8 cellular contexts compared by ENCODE assay signal in the genomic region with DNA sequence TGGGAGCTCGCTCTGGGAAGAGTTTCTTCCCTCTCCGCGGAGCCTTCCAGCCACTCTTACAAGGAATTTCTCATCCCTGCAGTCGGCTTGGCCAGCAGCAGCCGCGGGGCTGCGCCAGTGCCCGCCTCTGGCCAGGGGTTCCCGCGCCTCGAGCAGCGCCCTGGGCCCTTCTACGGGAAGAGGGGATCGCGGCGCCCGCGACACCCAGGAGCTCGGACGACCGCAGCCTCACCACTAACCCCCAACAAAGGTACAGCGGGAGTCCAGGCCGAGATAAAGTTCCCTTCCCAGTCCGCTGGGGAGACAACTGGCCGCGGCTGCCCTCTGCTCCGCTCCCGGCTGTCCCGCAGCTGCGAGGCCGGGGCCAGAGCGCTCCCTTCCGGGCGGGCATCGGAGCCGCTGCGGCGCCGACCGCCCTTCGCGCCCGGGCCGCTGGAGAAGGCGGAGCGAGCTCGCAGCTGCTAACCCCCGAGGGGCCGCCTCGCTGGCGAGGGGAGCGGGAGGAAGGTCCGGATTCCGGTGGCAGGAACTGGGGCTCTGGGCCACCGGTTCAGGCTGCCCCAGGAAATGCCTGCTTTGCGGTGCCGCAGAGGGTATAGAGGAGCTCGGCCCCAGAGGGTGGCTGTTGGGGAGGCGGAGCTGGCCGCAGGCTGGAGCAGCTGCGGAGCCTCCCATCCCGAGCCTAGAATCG. TPM values are rescaled to one million over a fixed set of nuclear protein-coding genes. Genes with fewer than 3 reads are reported as not detected.
DNase-seq lines count a peak whose midpoint lies in the region; ATAC-seq and TF ChIP-seq lines count a peak whose summit lies in the region.

No MANE protein-coding gene starts in this region.

- H3K4me3 ChIP-seq in LNCaP clone FGC (ENCODE audit: low read depth, low read length) (peak overlapping the region; percentile 43), adipocyte (ENCODE audit: low read length) (peak overlapping the region; percentile 95), dorsolateral prefrontal cortex (peak overlapping the region in 23 of 59 donors; percentile 1 to 44 (median 21))

- no peak for DNase-seq in CD14-positive monocyte (ENCODE audit: low spot score)
- no peak for DNase-seq in LNCaP clone FGC (ENCODE audit: low read depth)
- peak; percentile 75 for DNase-seq in adipocyte (ENCODE audit: low read depth)
- peak; percentile 88 for DNase-seq in islet precursor cell
- DNase-seq in stimulated activated naive CD4-positive, alpha-beta T cell treated with Interleukin-2 at 50 U/mL for 16 hours (lab: John Stamatoyannopoulos, UW) = peak; percentile 12
- DNase-seq in dorsolateral prefrontal cortex = no peak

- H3K9me3 Mint-ChIP-seq in CD14-positive monocyte = peaks cover 0 to 36% (median 26%) of the 10 kb centered on the region in 7 donors

- no peak overlapping the region for H3K27ac Mint-ChIP-seq in CD14-positive monocyte

- peaks cover 76 to 88% (median 76%) of the 10 kb centered on the region in 3 donors for H3K27me3 Mint-ChIP-seq in CD14-positive monocyte (ENCODE audit: low read depth in 3 of 3)

- H3K27me3 ChIP-seq in adipocyte (replicated peaks; ENCODE audit: control insufficient read depth, insufficient read depth, low read length) (peaks cover 7% of the 10 kb centered on the region), dorsolateral prefrontal cortex (peaks cover 17 to 99% (median 90%) of the 10 kb centered on the region in 45 donors)

- intact Hi-C loops in CD14-positive monocyte (cut with micrococcal nuclease) = loop anchor here (10.0 kb wide), 2 partner anchors 363 to 627 kb away; no protein-coding TSS in a partner anchor
- intact Hi-C loops in dorsolateral prefrontal cortex (cut with DNase I) = no loop called here

- no peak for ATAC-seq in HG03039 (IDR thresholded peaks at IDR 0.05; ENCODE audit: unreplicated experiment)
- no peak for ATAC-seq in HG02970 (IDR thresholded peaks at IDR 0.05; ENCODE audit: low FRiP score, unreplicated experiment)

- peaks cover 24% of the 10 kb centered on the region for H3K4me1 ChIP-seq in adipocyte (ENCODE audit: control insufficient read depth, insufficient read depth, low read length)

- H3K27ac ChIP-seq in dorsolateral prefrontal cortex = no peak overlapping the region

- H3K9ac ChIP-seq in adipocyte (ENCODE audit: low read length) = peak overlapping the region; percentile 85

- peaks cover 7 to 14% of the 10 kb centered on the region in 2 donors for H3K36me3 Mint-ChIP-seq in CD14-positive monocyte

- H3K9me3 ChIP-seq in adipocyte (ENCODE audit: control insufficient read depth, low read length) = no peaks in the 10 kb centered on the region

- peak overlapping the region; percentile 24 to 95 for H3K4me3 Mint-ChIP-seq in CD14-positive monocyte

- TF ChIP-seq CTCF in CD14-positive monocyte (IDR thresholded peaks at IDR 0.05) = peak; percentile 30
- TF ChIP-seq CTCF in LNCaP clone FGC (IDR thresholded peaks at IDR 0.05; ENCODE audit: control insufficient read depth, extremely low read depth, insufficient read depth) = peak; percentile 59
- no peak for TF ChIP-seq CTCF in dorsolateral prefrontal cortex (IDR thresholded peaks at IDR 0.05 in 54 of 56, conservative IDR thresholded peaks at IDR 0.05 in 2 of 56; ENCODE audit: low read depth in 1 of 56, partially characterized antibody in 56 of 56)

- no peaks in the 10 kb centered on the region for H3K36me3 ChIP-seq in adipocyte (ENCODE audit: control insufficient read depth, insufficient read depth, low read length, severe bottlenecking)

- peaks cover 42% of the 10 kb centered on the region for H3K4me1 Mint-ChIP-seq in CD14-positive monocyte

RNA-seq across cellular contexts. Expression of gene HS3ST3B1, which starts 3.6 kb away (rescaled TPM):
- polyA plus RNA-seq in CD14-positive monocyte = under 1 TPM; 0.09 to 0.73 TPM
- 10 to 100 TPM in 1 of 120 experiments, 1 to 10 TPM in 110, under 1 TPM in 9; 0.41 to 18.5 (median 1.9) TPM for total RNA-seq in dorsolateral prefrontal cortex

Comparison
In these comparisons a context has a peak if more than half of its experiments do, and no peak if none do; other contexts are left out.
1. DNase-seq: peak in adipocyte (single experiment), islet precursor cell (single experiment) and stimulated activated naive CD4-positive, alpha-beta T cell treated with Interleukin-2 at 50 U/mL for 16 hours (single experiment); none in CD14-positive monocyte (single experiment), LNCaP clone FGC (single experiment) and dorsolateral prefrontal cortex (0 of 10).
2. CTCF ChIP-seq: peak in CD14-positive monocyte (single experiment) and LNCaP clone FGC (single experiment); none in dorsolateral prefrontal cortex (0 of 56).
3. intact Hi-C loops: an anchor here in CD14-positive monocyte (10.0 kb wide); none called in dorsolateral prefrontal cortex.